27 cellular contexts compared by ENCODE assay signal in genomic region chr15:44668925-44669324, GRCh38. TPM values are rescaled to one million over a fixed set of nuclear protein-coding genes. Genes with fewer than 3 reads are reported as not detected.
DNase-seq lines count a peak whose midpoint lies in the region; ATAC-seq, FAIRE-seq and TF ChIP-seq lines count a peak whose summit lies in the region.
"Had no signal": no experiment of that assay in that cellular context is flagged by ENCODE, and none has a peak within 500 bp of the region (broad histone marks: within the 10 kb centered on the region; RNA-seq: fewer than 3 reads in every experiment).

No MANE protein-coding gene starts in this region.

- H3K36me3 Mint-ChIP-seq in activated naive CD4-positive, alpha-beta T cell treated with anti-CD3 and anti-CD28 coated beads, Interleukin-2, amount 10 ng/mL, durations not matched to agents 7 days and 5 days, result peaks cover 11% of the 10 kb centered on the region
- H3K36me3 Mint-ChIP-seq in stimulated activated naive B cell treated with anti-CD40 and anti-IgM and Interleukin-4, amounts not matched to agents 10 μg/mL and 1 μg/mL and 100 μg/mL, for 72 hours, result peaks cover 3% of the 10 kb centered on the region in 2 donors

- H2AFZ ChIP-seq in Loucy (ENCODE audit: low read length) (peak overlapping the region; percentile 67), GM12878 (ENCODE audit: control insufficient read depth, low read depth, low read length) (no peak overlapping the region)

- H3K36me3 ChIP-seq in Loucy (ENCODE audit: insufficient read depth, low read length) (no peaks in the 10 kb centered on the region), GM12878 (ENCODE audit: control insufficient read depth in 2 of 2, insufficient read depth in 2 of 2, low read length in 1 of 2) (peaks cover 0 to 2% of the 10 kb centered on the region in 2 experiments; a peak in 1 of 4 replicates), body of pancreas (replicated peaks in 1 of 2; ENCODE audit: insufficient read depth in 1 of 2, low read depth in 2 of 2) (no peaks in the 10 kb centered on the region)
- H3K36me3 ChIP-seq: suprapubic skin had no signal

- no peak for TF ChIP-seq EP300 in GM12878 (IDR thresholded peaks at IDR 0.05; ENCODE audit: borderline replicate concordance in 1 of 2, control insufficient read depth in 1 of 2, low read depth in 2 of 2, low read length in 2 of 2)

- DNase-seq in activated naive CD4-positive, alpha-beta T cell treated with anti-CD3 and anti-CD28 coated beads, Interleukin-2, amount 10 ng/mL, durations not matched to agents 7 days and 5 days, result peak; percentile 42
- DNase-seq in activated naive CD4-positive, alpha-beta T cell (lab: John Stamatoyannopoulos, UW), result no peak
- DNase-seq in GM12878 (ENCODE audit: low read depth, low spot score) (no peak), body of pancreas (no peak), SKM-1 (lab: John Stamatoyannopoulos, UW; ENCODE audit: unreplicated experiment) (no peak)
- no peak for DNase-seq in stimulated activated naive B cell treated with anti-CD40 and anti-IgM and Interleukin-4, amounts not matched to agents 10 μg/mL and 1 μg/mL and 100 μg/mL, for 72 hours
- no peak for DNase-seq in stimulated activated CD4-positive, alpha-beta T cell treated with anti-CD3 and anti-CD28 coated beads, Interleukin-4, amount 100 ng/mL, for 24 hours
- DNase-seq: activated CD4-positive, CD25-positive, alpha-beta regulatory T cell treated with anti-CD3 and anti-CD28 coated beads, Interleukin-2, amount 50 U/mL, for 72 hours; activated CD8-positive, alpha-beta memory T cell treated with anti-CD3 and anti-CD28 coated beads, Interleukin-2, amount 50 U/mL, for 48 hours; effector CD4-positive, alpha-beta T cell; foreskin keratinocyte; HCEC 1CT; Kasumi-1; midbrain; NCI-H1092 treated with DMSO at 0.1 percent for 48 hours; NCI-H2029 treated with DMSO at 0.1 percent for 48 hours; NCI-H226; NCI-H774; OCI-M1; posterior cingulate gyrus had no signal

- peaks cover 17% of the 10 kb centered on the region for H3K4me1 ChIP-seq in Loucy (ENCODE audit: insufficient read depth, low read length, poor library complexity, severe bottlenecking)
- H3K4me1 ChIP-seq in GM12878 (ENCODE audit: control insufficient read depth, insufficient read depth, low read length), result peaks cover 62% of the 10 kb centered on the region
- H3K4me1 ChIP-seq in body of pancreas, result peaks cover 2% of the 10 kb centered on the region

- POLR2A ChIA-PET in GM12878 (lab: Charles Lee), result interaction anchor here (0.7 to 11.4 kb wide), 6 partner anchors 9 to 67 kb away, joined by 4 to 194 read pairs (median 16); partner anchors contain the start of gene TRIM69

- no peaks in the 10 kb centered on the region for H3F3A ChIP-seq in Loucy (ENCODE audit: low read depth)

- H3K9ac ChIP-seq in Loucy (ENCODE audit: low read depth, low read length, poor library complexity, severe bottlenecking), result peak overlapping the region; percentile 16
- no peak overlapping the region for H3K9ac ChIP-seq in GM12878 (ENCODE audit: control insufficient read depth, insufficient read depth, low read length)

- RAD21 ChIA-PET in GM12878 (lab: Charles Lee; ENCODE audit: unreplicated experiment), result interaction anchor here (9.8 to 18.1 kb wide), 2 partner anchors 42 to 63 kb away, joined by 231 to 680 read pairs; partner anchors contain the start of genes B2M, PATL2 and TRIM69

- H3K79me2 ChIP-seq in Loucy (ENCODE audit: insufficient read depth, low read length) (no peaks in the 10 kb centered on the region), GM12878 (ENCODE audit: control insufficient read depth, insufficient read depth, low read length) (peaks cover 27% of the 10 kb centered on the region)

- H3K9me3 ChIP-seq in Loucy (ENCODE audit: insufficient read depth, low read depth, low read length) (no peaks in the 10 kb centered on the region), GM12878 (replicated peaks; ENCODE audit: control insufficient read depth, insufficient read depth, low read length) (no peaks in the 10 kb centered on the region; the same call in 2 of the 3 replicates), body of pancreas (no peaks in the 10 kb centered on the region)
- H3K9me3 ChIP-seq: suprapubic skin had no signal

- no peaks in the 10 kb centered on the region for H3K9me3 Mint-ChIP-seq in activated naive CD4-positive, alpha-beta T cell treated with anti-CD3 and anti-CD28 coated beads, Interleukin-2, amount 10 ng/mL, durations not matched to agents 7 days and 5 days
- peaks cover 0 to 3% of the 10 kb centered on the region in 2 donors for H3K9me3 Mint-ChIP-seq in stimulated activated naive B cell treated with anti-CD40 and anti-IgM and Interleukin-4, amounts not matched to agents 10 μg/mL and 1 μg/mL and 100 μg/mL, for 72 hours

- FAIRE-seq in GM12878 (lab: Jason Lieb, UNC), result no peak
- FAIRE-seq: urothelium cell line had no signal

- H3K4me3 Mint-ChIP-seq in activated naive CD4-positive, alpha-beta T cell treated with anti-CD3 and anti-CD28 coated beads, Interleukin-2, amount 10 ng/mL, durations not matched to agents 7 days and 5 days, result no peak overlapping the region
- no peak overlapping the region for H3K4me3 Mint-ChIP-seq in stimulated activated naive B cell treated with anti-CD40 and anti-IgM and Interleukin-4, amounts not matched to agents 10 μg/mL and 1 μg/mL and 100 μg/mL, for 72 hours
- H3K4me3 Mint-ChIP-seq: neural crest cell had no signal

- WGBS in GM12878 (ENCODE audit: insufficient coverage, insufficient replicate concordance, low lambda C conversion rate, missing lambda C conversion rate), result 19% methylated on average over 2 of the region's 2 CpGs
- 28 to 30% methylated on average over 2 of the region's 2 CpGs for WGBS in body of pancreas, 2 donors

- CTCF ChIA-PET in activated naive CD4-positive, alpha-beta T cell treated with anti-CD3 and anti-CD28 coated beads, Interleukin-2, amount 10 ng/mL, durations not matched to agents 7 days and 5 days (lab: Charles Lee), result no interaction called here
- CTCF ChIA-PET in GM12878 (lab: Yijun Ruan, JAX), result interaction anchor here (0.9 to 9.8 kb wide), 6 partner anchors 9 to 70 kb away, joined by 3 to 203 read pairs (median 5); partner anchors contain the start of genes B2M, PATL2 and TRIM69

- no peak overlapping the region for H3K4me2 ChIP-seq in Loucy (ENCODE audit: low read depth, low read length, poor library complexity, severe bottlenecking)
- H3K4me2 ChIP-seq in GM12878 (ENCODE audit: control insufficient read depth, insufficient read depth), result no peak overlapping the region

- H3K27me3 Mint-ChIP-seq in activated naive CD4-positive, alpha-beta T cell treated with anti-CD3 and anti-CD28 coated beads, Interleukin-2, amount 10 ng/mL, durations not matched to agents 7 days and 5 days, result no peaks in the 10 kb centered on the region
- no peaks in the 10 kb centered on the region for H3K27me3 Mint-ChIP-seq in stimulated activated naive B cell treated with anti-CD40 and anti-IgM and Interleukin-4, amounts not matched to agents 10 μg/mL and 1 μg/mL and 100 μg/mL, for 72 hours

- in situ Hi-C loops in GM12878 (cut with MboI), result loop anchor here (5.0 kb wide), 1 partner anchor 43 kb away; the partner anchor contains the start of genes B2M and PATL2

- no peaks in the 10 kb centered on the region for H3K27me3 ChIP-seq in Loucy (ENCODE audit: insufficient read depth, low read length, poor library complexity, severe bottlenecking)
- H3K27me3 ChIP-seq in GM12878 (replicated peaks in 1 of 2; ENCODE audit: control insufficient read depth in 2 of 2, insufficient read depth in 2 of 2, low read length in 1 of 2), result no peaks in the 10 kb centered on the region
- H3K27me3 ChIP-seq in body of pancreas, result no peaks in the 10 kb centered on the region
- H3K27me3 ChIP-seq: foreskin keratinocyte, suprapubic skin had no signal

- H3K4me3 ChIP-seq in Loucy (ENCODE audit: low read length, poor library complexity, severe bottlenecking), result no peak overlapping the region
- no peak overlapping the region for H3K4me3 ChIP-seq in GM12878
- no peak overlapping the region for H3K4me3 ChIP-seq in body of pancreas
- H3K4me3 ChIP-seq: suprapubic skin had no signal

- TF ChIP-seq RAD21 in GM12878 (IDR thresholded peaks at IDR 0.05; ENCODE audit: insufficient read depth, low read depth, low read length), result no peak

- TF ChIP-seq CTCF in Loucy (conservative IDR thresholded peaks at IDR 0.05; ENCODE audit: low read length), result no peak
- TF ChIP-seq CTCF in GM12878 (IDR thresholded peaks at IDR 0.05 in 2 of 3, conservative IDR thresholded peaks at IDR 0.05 in 1 of 3; ENCODE audit: control insufficient read depth in 2 of 3, extremely low read depth in 1 of 3, insufficient read depth in 1 of 3, low read depth in 3 of 3, low read length in 3 of 3), result no peak
- TF ChIP-seq CTCF in body of pancreas (IDR thresholded peaks at IDR 0.05), result no peak

- no peak overlapping the region for H3K27ac ChIP-seq in GM12878 (ENCODE audit: control insufficient read depth, insufficient read depth)
- H3K27ac ChIP-seq in body of pancreas, result no peak overlapping the region
- H3K27ac ChIP-seq: foreskin keratinocyte, suprapubic skin had no signal

- H4K20me1 ChIP-seq in Loucy (ENCODE audit: insufficient read depth, low read length, poor library complexity, severe bottlenecking), result no peaks in the 10 kb centered on the region
- no peaks in the 10 kb centered on the region for H4K20me1 ChIP-seq in GM12878 (ENCODE audit: control insufficient read depth, insufficient read depth)

- peak overlapping the region; percentile 75 for H3K27ac Mint-ChIP-seq in activated naive CD4-positive, alpha-beta T cell treated with anti-CD3 and anti-CD28 coated beads, Interleukin-2, amount 10 ng/mL, durations not matched to agents 7 days and 5 days
- H3K27ac Mint-ChIP-seq in stimulated activated naive B cell treated with anti-CD40 and anti-IgM and Interleukin-4, amounts not matched to agents 10 μg/mL and 1 μg/mL and 100 μg/mL, for 72 hours, result peak overlapping the region; percentile 27

- SMC1A ChIA-PET in GM12878 (lab: Charles Lee; ENCODE audit: uncharacterized antibody, unreplicated experiment), result interaction anchor here (1.2 to 3.4 kb wide), 5 partner anchors 8 to 70 kb away, joined by 3 to 21 read pairs (median 15); partner anchors contain the start of genes B2M and PATL2

- intact Hi-C loops in GM12878 (cut with micrococcal nuclease; ENCODE audit: unreplicated experiment), result no loop called here
- intact Hi-C loops in body of pancreas (cut with DNase I), result loop anchor here (5.0 kb wide), 1 partner anchor 68 kb away; the partner anchor contains the start of gene TRIM69

- no TSS peak for BruUV-seq in GM12878 (replicated peaks; lab: Mats Ljungman, UMichigan)

- ATAC-seq in GM12878 (no peak), body of pancreas (no peak)
- no peak for ATAC-seq in stimulated activated naive B cell treated with anti-CD40 and anti-IgM and Interleukin-4, amounts not matched to agents 10 μg/mL and 1 μg/mL and 100 μg/mL, for 72 hours (replicated peaks)
- ATAC-seq: foreskin keratinocyte, left lobe of liver, Right ventricle myocardium inferior, sciatic nerve had no signal

- H3K4me1 Mint-ChIP-seq in activated naive CD4-positive, alpha-beta T cell treated with anti-CD3 and anti-CD28 coated beads, Interleukin-2, amount 10 ng/mL, durations not matched to agents 7 days and 5 days, result peaks cover 94% of the 10 kb centered on the region
- H3K4me1 Mint-ChIP-seq in stimulated activated naive B cell treated with anti-CD40 and anti-IgM and Interleukin-4, amounts not matched to agents 10 μg/mL and 1 μg/mL and 100 μg/mL, for 72 hours, result peaks cover 50 to 87% of the 10 kb centered on the region in 2 donors

- TF ChIP-seq POLR2A in GM12878 (IDR thresholded peaks at IDR 0.05; ENCODE audit: low read depth, low read length), result no peak
- TF ChIP-seq POLR2A in body of pancreas (IDR thresholded peaks at IDR 0.05), result no peak

- no peaks in the 10 kb centered on the region for H3K9me2 ChIP-seq in Loucy (replicated peaks; ENCODE audit: low read depth, low read length)

RNA-seq across cellular contexts. Expression of gene SPG11, which starts 5.5 kb away (rescaled TPM):
- total RNA-seq in GM12878 (2013; cell fraction: nucleolus; rRNA removed), result 375 and 390 TPM in 2 replicates
- total RNA-seq in GM12878 (2014; rRNA removed) (61.2 and 65.6 TPM in 2 replicates), GM12878 (2014; rRNA removed; fragmentation: Illumina TruSeq; extraction: Trizol) (57.2 and 62.1 TPM in 2 replicates), GM12878 (2021) (59.2 and 59.3 TPM in 2 replicates), body of pancreas (100 to 1,000 TPM in 1 of 2 donors, 10 to 100 TPM in 1; 40.5 to 115 TPM)
- polyA plus RNA-seq in GM12878 (2011; ENCODE audit: low read depth), result 25.8 TPM
- polyA plus RNA-seq in GM12878 (2011; rRNA removed) (78.0 and 85.1 TPM in 2 replicates), GM12878 (2014; fragmentation: Illumina TruSeq; extraction: Trizol) (48.2 and 51.5 TPM in 2 replicates), GM12878 (2014; fragmentation: Nextera tagmentation; extraction: Ambion mirVana) (10 to 100 TPM; 22.1 to 23.6 TPM), GM12878 (2014; rRNA removed) (39.9 and 46.2 TPM in 2 replicates), GM12878 (2016; fragmentation: Nextera tagmentation; extraction: Ambion mirVana) (10 to 100 TPM; 34.3 to 41.7 TPM)
- 84.0 and 93.3 TPM in 2 replicates for polyA plus RNA-seq in GM12878 (2011; cell fraction: cytosol; rRNA removed)
- 99.7 and 125 TPM in 2 replicates for polyA plus RNA-seq in GM12878 (2011; cell fraction: nucleus; rRNA removed)
- polyA plus RNA-seq in GM12878 (2012), result 41.8 and 52.2 TPM in 2 replicates
- polyA minus RNA-seq in GM12878 (2011; rRNA and poly(A)+ RNA removed), result 143 and 157 TPM in 2 replicates
- 38.9 and 54.1 TPM in 2 replicates for polyA minus RNA-seq in GM12878 (2011; cell fraction: cytosol; rRNA and poly(A)+ RNA removed)
- polyA minus RNA-seq in GM12878 (2011; cell fraction: nucleus; rRNA and poly(A)+ RNA removed), result 68.2 and 117 TPM in 2 replicates

RNA-seq across cellular contexts. Expression of gene PATL2, which starts 42.2 kb away (rescaled TPM):
- 27.2 and 29.4 TPM in 2 replicates for total RNA-seq in GM12878 (2013; cell fraction: nucleolus; rRNA removed)
- total RNA-seq in GM12878 (2014; rRNA removed) (11.0 and 11.5 TPM in 2 replicates), GM12878 (2014; rRNA removed; fragmentation: Illumina TruSeq; extraction: Trizol) (12.5 and 13.1 TPM in 2 replicates), GM12878 (2021) (10.7 and 11.5 TPM in 2 replicates), body of pancreas (1 to 10 TPM; 1.0 to 1.6 TPM)
- 14.7 TPM for polyA plus RNA-seq in GM12878 (2011; ENCODE audit: low read depth)
- polyA plus RNA-seq in GM12878 (2011; rRNA removed) (13.5 and 14.8 TPM in 2 replicates), GM12878 (2014; fragmentation: Illumina TruSeq; extraction: Trizol) (11.9 and 14.8 TPM in 2 replicates), GM12878 (2014; fragmentation: Nextera tagmentation; extraction: Ambion mirVana) (10 to 100 TPM; 12.4 TPM), GM12878 (2014; rRNA removed) (16.2 and 19.3 TPM in 2 replicates), GM12878 (2016; fragmentation: Nextera tagmentation; extraction: Ambion mirVana) (1 to 10 TPM; 4.2 to 7.3 TPM)
- 11.4 and 11.8 TPM in 2 replicates for polyA plus RNA-seq in GM12878 (2011; cell fraction: cytosol; rRNA removed)
- 47.9 and 62.2 TPM in 2 replicates for polyA plus RNA-seq in GM12878 (2011; cell fraction: nucleus; rRNA removed)
- polyA plus RNA-seq in GM12878 (2012), result 16.2 and 17.7 TPM in 2 replicates
- polyA minus RNA-seq in GM12878 (2011; rRNA and poly(A)+ RNA removed), result 6.1 and 8.7 TPM in 2 replicates
- polyA minus RNA-seq in GM12878 (2011; cell fraction: cytosol; rRNA and poly(A)+ RNA removed), result 2.1 and 6.7 TPM in 2 replicates
- polyA minus RNA-seq in GM12878 (2011; cell fraction: nucleus; rRNA and poly(A)+ RNA removed), result 10.9 and 15.6 TPM in 2 replicates

RNA-seq across cellular contexts. Expression of gene B2M, which starts 42.4 kb away (rescaled TPM):
- 6,462 and 7,066 TPM in 2 replicates for total RNA-seq in GM12878 (2013; cell fraction: nucleolus; rRNA removed)
- 4,481 and 5,701 TPM in 2 replicates for total RNA-seq in GM12878 (2014; rRNA removed)
- 5,217 and 5,589 TPM in 2 replicates for total RNA-seq in GM12878 (2014; rRNA removed; fragmentation: Illumina TruSeq; extraction: Trizol)
- total RNA-seq in GM12878 (2021), result 2,901 and 3,170 TPM in 2 replicates
- polyA plus RNA-seq in GM12878 (2011; ENCODE audit: low read depth), result 6,007 TPM
- 12,663 and 17,808 TPM in 2 replicates for polyA plus RNA-seq in GM12878 (2011; rRNA removed)
- polyA plus RNA-seq in GM12878 (2011; cell fraction: cytosol; rRNA removed), result 7,019 and 28,739 TPM in 2 replicates
- polyA plus RNA-seq in GM12878 (2011; cell fraction: nucleus; rRNA removed), result 2,031 and 2,366 TPM in 2 replicates
- 6,970 and 7,434 TPM in 2 replicates for polyA plus RNA-seq in GM12878 (2012)
- polyA plus RNA-seq in GM12878 (2014; fragmentation: Illumina TruSeq; extraction: Trizol), result 11,414 and 13,691 TPM in 2 replicates
- polyA plus RNA-seq in GM12878 (2014; fragmentation: Nextera tagmentation; extraction: Ambion mirVana), result over 10,000 TPM; 16,306 to 22,794 TPM
- polyA plus RNA-seq in GM12878 (2014; rRNA removed), result 4,868 and 5,894 TPM in 2 replicates
- polyA plus RNA-seq in GM12878 (2016; fragmentation: Nextera tagmentation; extraction: Ambion mirVana), result 1,000 to 10,000 TPM; 8,335 to 8,413 TPM
- 2,834 and 3,344 TPM in 2 replicates for polyA minus RNA-seq in GM12878 (2011; rRNA and poly(A)+ RNA removed)
- 1,355 and 1,504 TPM in 2 replicates for polyA minus RNA-seq in GM12878 (2011; cell fraction: cytosol; rRNA and poly(A)+ RNA removed)
- polyA minus RNA-seq in GM12878 (2011; cell fraction: nucleus; rRNA and poly(A)+ RNA removed), result 373 and 393 TPM in 2 replicates
- total RNA-seq in body of pancreas, result 100 to 1,000 TPM; 774 to 835 TPM

Comparison
In these comparisons a context has a peak if more than half of its experiments do, and no peak if none do; other contexts are left out.
1. RNA of gene PATL2, which starts 42.2 kb away (total RNA-seq): 10.7 to 29.4 TPM in GM12878; 1.0 to 1.6 TPM in body of pancreas; every median in the first group is over 4 times any median in the second.